ENCODE assay signal across 17 cellular contexts in the genomic region with DNA sequence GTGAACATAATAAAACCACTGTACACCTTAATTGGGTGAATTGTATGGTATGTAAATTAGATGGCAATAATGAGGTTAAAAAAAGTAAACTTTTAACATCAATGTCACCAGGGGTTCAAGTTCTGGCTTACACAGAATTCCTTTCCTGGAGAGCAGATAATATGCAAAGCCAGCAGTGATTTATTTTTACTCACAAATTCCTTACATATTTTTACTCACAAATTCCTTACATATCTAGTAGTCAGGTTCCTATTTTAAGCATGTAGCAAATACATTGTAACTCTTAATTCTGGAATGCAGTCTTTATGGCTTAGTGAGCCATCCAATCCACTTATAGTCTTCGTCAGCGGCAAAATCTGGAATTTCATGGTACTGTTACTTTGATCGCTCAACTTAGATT. TPM values are rescaled to one million over a fixed set of nuclear protein-coding genes. Genes with fewer than 3 reads are reported as not detected.
DNase-seq lines count a peak whose midpoint lies in the region; ATAC-seq and TF ChIP-seq lines count a peak whose summit lies in the region.
"Had no signal": no experiment of that assay in that cellular context is flagged by ENCODE, and none has a peak within 500 bp of the region (broad histone marks: within the 10 kb centered on the region; RNA-seq: fewer than 3 reads in every experiment).

No MANE protein-coding gene starts in this region.

- H3K9me3 Mint-ChIP-seq in activated T-cell treated with anti-CD3 and anti-CD28 coated beads, Interleukin-2, amount 50 U/mL, for 4 hours, result no peaks in the 10 kb centered on the region
- H3K9me3 Mint-ChIP-seq: dendritic cell treated with granulocyte-macrophage colony-stimulating factor and Interleukin-4, amounts not matched to agents 40 ng/mL and 50 ng/mL, for 4 days had no signal

- no peak for ATAC-seq in activated T-cell treated with anti-CD3 and anti-CD28 coated beads, Interleukin-2, amount 50 U/mL, for 4 hours
- peak; percentile 21; the same call in 2 of the 3 replicates for ATAC-seq in RWPE2 (ENCODE audit: low read depth)
- ATAC-seq: activated CD8-positive, alpha-beta memory T cell treated with anti-CD3 and anti-CD28 coated beads, Interleukin-2, amount 10 ng/mL, durations not matched to agents 7 days and 5 days; gastrocnemius medialis; left cardiac atrium had no signal

- DNase-seq in activated T-cell treated with anti-CD3 and anti-CD28 coated beads, Interleukin-2, amount 50 U/mL, for 4 hours, result no peak
- DNase-seq in activated T-cell treated with anti-CD3 and anti-CD28 coated beads for 4 hours (no peak), RWPE2 (ENCODE audit: low spot score) (no peak), fibroblast of pulmonary artery (ENCODE audit: low read depth) (peak; percentile 57), NOMO-1 treated with dmso at 0.1 percent for 144 hours (lab: John Stamatoyannopoulos, UW; ENCODE audit: unreplicated experiment) (no peak), NCI-H2029 (lab: John Stamatoyannopoulos, UW) (no peak), NOMO-1 (lab: John Stamatoyannopoulos, UW; ENCODE audit: unreplicated experiment in 2 of 2) (no peak)
- DNase-seq: activated CD8-positive, alpha-beta memory T cell treated with anti-CD3 and anti-CD28 coated beads, Interleukin-2, amount 10 ng/mL, durations not matched to agents 7 days and 5 days; gastrocnemius medialis; left cardiac atrium; NCI-H1105; nephron progenitor cell; Right ventricle myocardium superior had no signal

- H3K27ac ChIP-seq in RWPE2 (ENCODE audit: poor library complexity, severe bottlenecking), result peak overlapping the region; percentile 81

- H3K27me3 Mint-ChIP-seq in activated T-cell treated with anti-CD3 and anti-CD28 coated beads, Interleukin-2, amount 50 U/mL, for 4 hours (ENCODE audit: low read depth), result no peaks in the 10 kb centered on the region
- H3K27me3 Mint-ChIP-seq: activated CD8-positive, alpha-beta memory T cell treated with anti-CD3 and anti-CD28 coated beads, Interleukin-2, amount 10 ng/mL, durations not matched to agents 7 days and 5 days; activated naive CD8-positive, alpha-beta T cell; dendritic cell treated with granulocyte-macrophage colony-stimulating factor and Interleukin-4, amounts not matched to agents 40 ng/mL and 50 ng/mL, for 4 days had no signal

- no peak overlapping the region for H3K9ac ChIP-seq in skeletal muscle satellite cell (ENCODE audit: low read depth, low read length)

- H3K27me3 ChIP-seq in RWPE2 (ENCODE audit: insufficient read depth, poor library complexity, severe bottlenecking) (no peaks in the 10 kb centered on the region), skeletal muscle satellite cell (ENCODE audit: control insufficient read depth, insufficient read depth, low read length) (no peaks in the 10 kb centered on the region)
- H3K27me3 ChIP-seq: gastrocnemius medialis had no signal

- H3K4me1 ChIP-seq in RWPE2 (ENCODE audit: insufficient read depth, poor library complexity, severe bottlenecking), result peaks cover 14% of the 10 kb centered on the region
- H3K4me1 ChIP-seq in skeletal muscle satellite cell (ENCODE audit: control insufficient read depth, insufficient read depth, low read length), result peaks cover 20% of the 10 kb centered on the region

- H3K9me3 ChIP-seq in RWPE2 (ENCODE audit: severe bottlenecking), result no peaks in the 10 kb centered on the region
- H3K9me3 ChIP-seq in skeletal muscle satellite cell (replicated peaks; ENCODE audit: low read length), result no peaks in the 10 kb centered on the region
- H3K9me3 ChIP-seq: gastrocnemius medialis, thoracic aorta had no signal

- H3K4me3 ChIP-seq in RWPE2 (ENCODE audit: severe bottlenecking) (no peak overlapping the region), fibroblast of pulmonary artery (replicated peaks; ENCODE audit: low read depth, low read length) (no peak overlapping the region), skeletal muscle satellite cell (ENCODE audit: low read length) (no peak overlapping the region)

- H3K36me3 ChIP-seq in RWPE2 (ENCODE audit: low read depth), result peaks cover 5% of the 10 kb centered on the region
- no peaks in the 10 kb centered on the region for H3K36me3 ChIP-seq in skeletal muscle satellite cell (ENCODE audit: insufficient read depth, low read length)
- H3K36me3 ChIP-seq: thoracic aorta had no signal

- H3K4me1 Mint-ChIP-seq in activated T-cell treated with anti-CD3 and anti-CD28 coated beads, Interleukin-2, amount 50 U/mL, for 4 hours (ENCODE audit: low read depth), result peaks cover 22% of the 10 kb centered on the region

- H3K4me2 ChIP-seq in skeletal muscle satellite cell (ENCODE audit: low read length), result peak overlapping the region; percentile 34

- no peak for TF ChIP-seq CTCF in RWPE2 (IDR thresholded peaks at IDR 0.05; ENCODE audit: poor library complexity, severe bottlenecking)
- no peak for TF ChIP-seq CTCF in fibroblast of pulmonary artery (IDR thresholded peaks at IDR 0.05; ENCODE audit: low read length, missing control alignments)

- H3K36me3 Mint-ChIP-seq in activated T-cell treated with anti-CD3 and anti-CD28 coated beads, Interleukin-2, amount 50 U/mL, for 4 hours (ENCODE audit: insufficient read depth), result peaks cover 2% of the 10 kb centered on the region
- H3K36me3 Mint-ChIP-seq: activated CD8-positive, alpha-beta memory T cell treated with anti-CD3 and anti-CD28 coated beads, Interleukin-2, amount 10 ng/mL, durations not matched to agents 7 days and 5 days had no signal

- H3K4me3 Mint-ChIP-seq in activated T-cell treated with anti-CD3 and anti-CD28 coated beads, Interleukin-2, amount 50 U/mL, for 4 hours, result peak overlapping the region; percentile 11

RNA-seq across cellular contexts. Expression of a gene that starts 1.3 kb away (rescaled TPM):
- 10 to 100 TPM; 31.5 to 35.9 (median 33.7) TPM for total RNA-seq in activated T-cell treated with anti-CD3 and anti-CD28 coated beads, Interleukin-2, amount 50 U/mL, for 4 hours
- total RNA-seq in skeletal muscle satellite cell (2012; rRNA removed), result 29.5 and 37.3 TPM in 2 replicates

RNA-seq across cellular contexts. Expression of a gene that starts 34.4 kb away (rescaled TPM):
- total RNA-seq in activated T-cell treated with anti-CD3 and anti-CD28 coated beads, Interleukin-2, amount 50 U/mL, for 4 hours, result not detected
- total RNA-seq in skeletal muscle satellite cell (2012; rRNA removed), result not detected in 2 replicates
- total RNA-seq: activated CD8-positive, alpha-beta memory T cell treated with anti-CD3 and anti-CD28 coated beads, Interleukin-2, amount 10 ng/mL, durations not matched to agents 7 days and 5 days had no signal
